In the genomic region with DNA sequence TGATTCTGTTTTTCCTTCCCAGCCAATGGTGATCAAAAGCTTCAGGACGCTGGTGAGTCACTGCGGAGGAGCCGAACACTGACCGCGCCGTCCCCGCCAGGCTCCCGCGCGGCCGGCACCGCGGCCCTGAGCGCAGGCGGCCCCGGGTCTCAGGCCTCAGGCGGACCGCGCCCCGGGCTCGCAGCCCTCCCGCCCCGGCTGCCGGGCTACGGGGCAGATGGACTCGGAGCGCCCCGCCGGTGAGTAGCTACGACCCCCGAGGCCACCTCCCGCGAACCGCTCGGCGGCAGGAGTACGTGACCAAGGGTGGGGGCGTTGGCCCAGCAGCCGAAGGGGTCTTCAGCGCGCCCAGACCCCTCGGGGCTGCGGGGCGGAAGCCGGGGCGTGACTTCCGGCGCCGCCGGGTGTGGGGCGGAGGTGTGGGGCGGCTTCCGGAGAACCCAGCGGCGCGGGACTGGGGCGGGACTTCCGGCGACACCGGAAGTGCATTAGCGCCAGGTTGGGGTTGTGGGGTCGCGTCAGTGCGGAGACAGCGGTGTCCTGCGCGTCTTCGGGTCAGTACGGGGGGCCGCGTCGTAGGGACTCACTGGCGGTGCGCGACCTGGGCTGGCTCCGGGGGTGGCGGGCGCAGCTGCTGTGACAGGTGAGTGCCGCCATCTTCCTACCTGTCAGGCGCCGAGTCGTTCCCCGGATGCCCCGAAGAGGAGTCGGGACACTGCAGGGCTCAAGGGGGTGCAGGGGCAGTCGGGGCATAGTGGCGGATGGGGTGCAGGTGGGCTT, we compare ENCODE assay signal across 8 cellular contexts. TPM values are rescaled to one million over a fixed set of nuclear protein-coding genes. Genes with fewer than 3 reads are reported as not detected.
A peak's percentile ranks its signal among the peaks of the same experiment; 100 is the strongest.
DNase-seq lines count a peak whose midpoint lies in the region; ATAC-seq, FAIRE-seq and TF ChIP-seq lines count a peak whose summit lies in the region.

A gene with protein sequence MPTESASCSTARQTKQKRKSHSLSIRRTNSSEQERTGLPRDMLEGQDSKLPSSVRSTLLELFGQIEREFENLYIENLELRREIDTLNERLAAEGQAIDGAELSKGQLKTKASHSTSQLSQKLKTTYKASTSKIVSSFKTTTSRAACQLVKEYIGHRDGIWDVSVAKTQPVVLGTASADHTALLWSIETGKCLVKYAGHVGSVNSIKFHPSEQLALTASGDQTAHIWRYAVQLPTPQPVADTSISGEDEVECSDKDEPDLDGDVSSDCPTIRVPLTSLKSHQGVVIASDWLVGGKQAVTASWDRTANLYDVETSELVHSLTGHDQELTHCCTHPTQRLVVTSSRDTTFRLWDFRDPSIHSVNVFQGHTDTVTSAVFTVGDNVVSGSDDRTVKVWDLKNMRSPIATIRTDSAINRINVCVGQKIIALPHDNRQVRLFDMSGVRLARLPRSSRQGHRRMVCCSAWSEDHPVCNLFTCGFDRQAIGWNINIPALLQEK (plus strand): TSS at position 60 of the 780 bp plus-strand sequence. CDS start 15,771 bp downstream, outside the sequence.

- peak; percentile 34 for DNase-seq in SKM-1 treated with dmso at 0.1 percent for 144 hours (lab: John Stamatoyannopoulos, UW; ENCODE audit: unreplicated experiment)
- DNase-seq in SKM-1 (lab: John Stamatoyannopoulos, UW; ENCODE audit: unreplicated experiment) = no peak
- peak; percentile 45 for DNase-seq in NCI-H2029 (lab: John Stamatoyannopoulos, UW)
- peak; percentile 87 for DNase-seq in WTC11 (ENCODE audit: low spot score)
- peak; percentile 87 for DNase-seq in bronchial epithelial cell (ENCODE audit: low read depth)
- DNase-seq in iris pigment epithelial cell (ENCODE audit: low read depth) = peak; percentile 93
- DNase-seq in stimulated activated CD4-positive, alpha-beta T cell treated with anti-CD3 and anti-CD28 coated beads, Interleukin-12 subunit alpha, Interleukin-12 subunit beta, amount 100 ng/mL, for 24 hours (ENCODE audit: low read depth in 2 of 2) = peak; percentile 76 to 83

- no peaks in the 10 kb centered on the region for H3K27me3 ChIP-seq in bronchial epithelial cell (ENCODE audit: control insufficient read depth, insufficient read depth, low read length)

- H3K36me3 Mint-ChIP-seq in WTC11 = peaks cover 25% of the 10 kb centered on the region

- peak within 1 kb of the TSS; percentile 96 for H3K4me3 Mint-ChIP-seq in WTC11

- CTCF ChIA-PET in WTC11 (lab: Charles Lee) = no interaction called here

- TF ChIP-seq CTCF in WTC11 (IDR thresholded peaks at IDR 0.05) = no peak
- TF ChIP-seq CTCF in bronchial epithelial cell (IDR thresholded peaks at IDR 0.05; ENCODE audit: insufficient read depth, low read length, severe bottlenecking) = no peak

- no peak for FAIRE-seq in bronchial epithelial cell (lab: Jason Lieb, UNC)

- H3K9me3 Mint-ChIP-seq in WTC11 = no peaks in the 10 kb centered on the region

- peak within 1 kb of the TSS; percentile 99 for H3K4me3 ChIP-seq in bronchial epithelial cell (ENCODE audit: low read depth, low read length)

- peak; percentile 90 for ATAC-seq in HG02943 (IDR thresholded peaks at IDR 0.05; ENCODE audit: low read depth, unreplicated experiment)
- ATAC-seq in WTC11 = peak; percentile 90

- peaks cover 2% of the 10 kb centered on the region for H3K36me3 ChIP-seq in bronchial epithelial cell (ENCODE audit: control insufficient read depth, insufficient read depth, low read length)

- peaks cover 33% of the 10 kb centered on the region for H3K4me1 Mint-ChIP-seq in WTC11

- no peaks in the 10 kb centered on the region for H3K27me3 Mint-ChIP-seq in WTC11 (ENCODE audit: low read depth)

- peak within 1 kb of the TSS; percentile 94 for H3K27ac Mint-ChIP-seq in WTC11

- POLR2A ChIA-PET in WTC11 (lab: Charles Lee) = no interaction called here

TF ChIP-seq in WTC11, 78 proteins besides CTCF, POLR2A, EP300 and RAD21 (continues in another document):
- TF ChIP-seq OVOL2 (CRISPR knock-in tag; IDR thresholded peaks at IDR 0.05; ENCODE audit: borderline replicate concordance) (no peak), CBFB (CRISPR knock-in tag; IDR thresholded peaks at IDR 0.05; ENCODE audit: low read depth) (0 out of 2 replicates have a peak, but pooled peaks have one; percentile 73), NR3C1 (CRISPR knock-in tag; conservative IDR thresholded peaks at IDR 0.05; ENCODE audit: low read depth) (no peak), CREB1 (CRISPR knock-in tag; IDR thresholded peaks at IDR 0.05) (0 out of 2 replicates have a peak, but pooled peaks have one; percentile 50), SOX15 (CRISPR knock-in tag; IDR thresholded peaks at IDR 0.05) (no peak), TCF7 (CRISPR knock-in tag; IDR thresholded peaks at IDR 0.05; ENCODE audit: low read depth) (peak; percentile 16; the same call in 1 of the 2 replicates), ATF1 (CRISPR knock-in tag; IDR thresholded peaks at IDR 0.05) (peak; percentile 48; the same call in 1 of the 2 replicates), HMGA2 (CRISPR knock-in tag; IDR thresholded peaks at IDR 0.05) (no peak), ZNF232 (CRISPR knock-in tag; IDR thresholded peaks at IDR 0.05) (peak; percentile 69; the same call in 1 of the 2 replicates), FOXJ3 (CRISPR knock-in tag; IDR thresholded peaks at IDR 0.05; ENCODE audit: borderline replicate concordance) (no peak), NFE2L1 (CRISPR knock-in tag; IDR thresholded peaks at IDR 0.05) (no peak), TEAD4 (CRISPR knock-in tag; IDR thresholded peaks at IDR 0.05) (0 out of 2 replicates have a peak, but pooled peaks have one; percentile 4), NR2C2 (CRISPR knock-in tag; IDR thresholded peaks at IDR 0.05) (peak; percentile 72), TP53 (CRISPR knock-in tag; IDR thresholded peaks at IDR 0.05) (0 out of 2 replicates have a peak, but pooled peaks have one; percentile 55), NR1H2 (CRISPR knock-in tag; IDR thresholded peaks at IDR 0.05) (no peak)
- TF ChIP-seq, protein P1, sequence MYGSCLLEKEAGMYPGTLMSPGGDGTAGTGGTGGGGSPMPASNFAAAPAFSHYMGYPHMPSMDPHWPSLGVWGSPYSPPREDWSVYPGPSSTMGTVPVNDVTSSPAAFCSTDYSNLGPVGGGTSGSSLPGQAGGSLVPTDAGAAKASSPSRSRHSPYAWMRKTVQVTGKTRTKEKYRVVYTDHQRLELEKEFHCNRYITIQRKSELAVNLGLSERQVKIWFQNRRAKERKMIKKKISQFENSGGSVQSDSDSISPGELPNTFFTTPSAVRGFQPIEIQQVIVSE (CRISPR knock-in tag; IDR thresholded peaks at IDR 0.05; ENCODE audit: borderline replicate concordance) = no peak
- TF ChIP-seq, protein P2, sequence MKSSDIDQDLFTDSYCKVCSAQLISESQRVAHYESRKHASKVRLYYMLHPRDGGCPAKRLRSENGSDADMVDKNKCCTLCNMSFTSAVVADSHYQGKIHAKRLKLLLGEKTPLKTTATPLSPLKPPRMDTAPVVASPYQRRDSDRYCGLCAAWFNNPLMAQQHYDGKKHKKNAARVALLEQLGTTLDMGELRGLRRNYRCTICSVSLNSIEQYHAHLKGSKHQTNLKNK (CRISPR knock-in tag; IDR thresholded peaks at IDR 0.05) = no peak
- TF ChIP-seq, protein P3, sequence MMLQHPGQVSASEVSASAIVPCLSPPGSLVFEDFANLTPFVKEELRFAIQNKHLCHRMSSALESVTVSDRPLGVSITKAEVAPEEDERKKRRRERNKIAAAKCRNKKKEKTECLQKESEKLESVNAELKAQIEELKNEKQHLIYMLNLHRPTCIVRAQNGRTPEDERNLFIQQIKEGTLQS (CRISPR knock-in tag; conservative IDR thresholded peaks at IDR 0.05) = no peak
- TF ChIP-seq, protein P4, sequence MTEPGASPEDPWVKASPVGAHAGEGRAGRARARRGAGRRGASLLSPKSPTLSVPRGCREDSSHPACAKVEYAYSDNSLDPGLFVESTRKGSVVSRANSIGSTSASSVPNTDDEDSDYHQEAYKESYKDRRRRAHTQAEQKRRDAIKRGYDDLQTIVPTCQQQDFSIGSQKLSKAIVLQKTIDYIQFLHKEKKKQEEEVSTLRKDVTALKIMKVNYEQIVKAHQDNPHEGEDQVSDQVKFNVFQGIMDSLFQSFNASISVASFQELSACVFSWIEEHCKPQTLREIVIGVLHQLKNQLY (CRISPR knock-in tag; IDR thresholded peaks at IDR 0.05) = no peak
- TF ChIP-seq, protein P5, sequence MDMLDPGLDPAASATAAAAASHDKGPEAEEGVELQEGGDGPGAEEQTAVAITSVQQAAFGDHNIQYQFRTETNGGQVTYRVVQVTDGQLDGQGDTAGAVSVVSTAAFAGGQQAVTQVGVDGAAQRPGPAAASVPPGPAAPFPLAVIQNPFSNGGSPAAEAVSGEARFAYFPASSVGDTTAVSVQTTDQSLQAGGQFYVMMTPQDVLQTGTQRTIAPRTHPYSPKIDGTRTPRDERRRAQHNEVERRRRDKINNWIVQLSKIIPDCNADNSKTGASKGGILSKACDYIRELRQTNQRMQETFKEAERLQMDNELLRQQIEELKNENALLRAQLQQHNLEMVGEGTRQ (CRISPR knock-in tag; IDR thresholded peaks at IDR 0.05) = peak; percentile 39; the same call in 1 of the 2 replicates
- TF ChIP-seq, protein P6, sequence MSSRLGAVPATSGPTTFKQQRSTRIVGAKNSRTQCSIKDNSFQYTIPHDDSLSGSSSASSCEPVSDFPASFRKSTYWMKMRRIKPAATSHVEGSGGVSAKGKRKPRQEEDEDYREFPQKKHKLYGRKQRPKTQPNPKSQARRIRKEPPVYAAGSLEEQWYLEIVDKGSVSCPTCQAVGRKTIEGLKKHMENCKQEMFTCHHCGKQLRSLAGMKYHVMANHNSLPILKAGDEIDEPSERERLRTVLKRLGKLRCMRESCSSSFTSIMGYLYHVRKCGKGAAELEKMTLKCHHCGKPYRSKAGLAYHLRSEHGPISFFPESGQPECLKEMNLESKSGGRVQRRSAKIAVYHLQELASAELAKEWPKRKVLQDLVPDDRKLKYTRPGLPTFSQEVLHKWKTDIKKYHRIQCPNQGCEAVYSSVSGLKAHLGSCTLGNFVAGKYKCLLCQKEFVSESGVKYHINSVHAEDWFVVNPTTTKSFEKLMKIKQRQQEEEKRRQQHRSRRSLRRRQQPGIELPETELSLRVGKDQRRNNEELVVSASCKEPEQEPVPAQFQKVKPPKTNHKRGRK (CRISPR knock-in tag; IDR thresholded peaks at IDR 0.05; ENCODE audit: borderline replicate concordance) = no peak
- TF ChIP-seq, protein P7, sequence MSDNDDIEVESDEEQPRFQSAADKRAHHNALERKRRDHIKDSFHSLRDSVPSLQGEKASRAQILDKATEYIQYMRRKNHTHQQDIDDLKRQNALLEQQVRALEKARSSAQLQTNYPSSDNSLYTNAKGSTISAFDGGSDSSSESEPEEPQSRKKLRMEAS (CRISPR knock-in tag; IDR thresholded peaks at IDR 0.05) = peak; percentile 68

RNA-seq across cellular contexts. Expression of the gene that starts here (rescaled TPM):
- total RNA-seq in WTC11 (2021) (10.4 to 13.6 TPM (median 11.8 TPM) in 3 replicates), bronchial epithelial cell (11.1 and 11.3 TPM in 2 replicates)
